In genomic region chr10:120336910-120337540, GRCh38 we compare ENCODE assay signal across 8 cellular contexts.
DNase-seq lines count a peak whose midpoint lies in the region; ATAC-seq and TF ChIP-seq lines count a peak whose summit lies in the region.

No MANE protein-coding gene starts in this region.

- H2AFZ ChIP-seq in DND-41 (ENCODE audit: low read depth, low read length), result no peak overlapping the region

- peak; percentile 82 for TF ChIP-seq CTCF in DND-41 (IDR thresholded peaks at IDR 0.05; ENCODE audit: borderline replicate concordance, extremely low read depth, low read length, poor library complexity, severe bottlenecking)

- H3K4me3 ChIP-seq in DND-41 (ENCODE audit: low read depth in 1 of 2, low read length in 2 of 2), result no peak overlapping the region
- H3K4me3 ChIP-seq in HAP-1, result no peak overlapping the region

- ATAC-seq in DND-41 (ENCODE audit: insufficient read depth, low read depth), result no peak
- ATAC-seq in sciatic nerve, result no peak

- peak; percentile 57 for DNase-seq in DND-41
- peak; percentile 33 to 71 for DNase-seq in HAP-1 (ENCODE audit: low spot score in 2 of 2)
- DNase-seq in OCI-M2 (lab: John Stamatoyannopoulos, UW; ENCODE audit: unreplicated experiment), result peak; percentile 9
- peak; percentile 67 to 74 for DNase-seq in activated T-cell treated with anti-CD3 and anti-CD28 coated beads, Interleukin-2, amount 50 U/mL, for 48 hours
- DNase-seq in germinal center (ENCODE audit: low spot score), result peak; percentile 12
- peak; percentile 67 for DNase-seq in sciatic nerve (ENCODE audit: low spot score)
- no peak for DNase-seq in mesenteric fat pad (ENCODE audit: low spot score)
- no peak for DNase-seq in NCI-H2029 (lab: John Stamatoyannopoulos, UW)

- no peak overlapping the region for H3K27ac ChIP-seq in DND-41 (ENCODE audit: low read length)

- H3K4me1 ChIP-seq in DND-41 (ENCODE audit: insufficient read depth, low read length) (no peaks in the 10 kb centered on the region), HAP-1 (no peaks in the 10 kb centered on the region)

- H3K36me3 ChIP-seq in DND-41 (ENCODE audit: insufficient read depth, low read length) (no peaks in the 10 kb centered on the region), HAP-1 (replicated peaks) (no peaks in the 10 kb centered on the region)

- H3K4me2 ChIP-seq in DND-41 (ENCODE audit: insufficient read depth, low read length), result no peak overlapping the region

- H3K27me3 ChIP-seq in DND-41 (ENCODE audit: insufficient read depth, low read length, poor library complexity) (peaks cover 3% of the 10 kb centered on the region), HAP-1 (ENCODE audit: low read depth) (no peaks in the 10 kb centered on the region; the same call in 1 of the 2 replicates)

- no peak overlapping the region for H3K9ac ChIP-seq in DND-41 (ENCODE audit: low read depth, low read length)

- H3K79me2 ChIP-seq in DND-41 (ENCODE audit: insufficient read depth, low read length), result no peaks in the 10 kb centered on the region

- intact Hi-C loops in sciatic nerve (cut with DNase I), result no loop called here

- in situ Hi-C loops in HAP-1 (cut with MboI; ENCODE audit: low sequenced_read_pairs), result no loop called here

- no peaks in the 10 kb centered on the region for H3K9me3 ChIP-seq in DND-41 (ENCODE audit: insufficient read depth, low read length, severe bottlenecking)
- H3K9me3 ChIP-seq in HAP-1, result no peaks in the 10 kb centered on the region

- H4K20me1 ChIP-seq in DND-41 (ENCODE audit: insufficient read depth, low read length), result no peaks in the 10 kb centered on the region

Comparison
In these comparisons a context has a peak if more than half of its experiments do, and no peak if none do; other contexts are left out.
1. DNase-seq: peak in DND-41 (single experiment), HAP-1 (2 of 2), OCI-M2 (single experiment), activated T-cell treated with anti-CD3 and anti-CD28 coated beads, Interleukin-2, amount 50 U/mL, for 48 hours (2 of 2), germinal center (single experiment) and sciatic nerve (single experiment); none in mesenteric fat pad (single experiment) and NCI-H2029 (single experiment).